Comparison of ENCODE assay signal across 8 cellular contexts in the genomic region with DNA sequence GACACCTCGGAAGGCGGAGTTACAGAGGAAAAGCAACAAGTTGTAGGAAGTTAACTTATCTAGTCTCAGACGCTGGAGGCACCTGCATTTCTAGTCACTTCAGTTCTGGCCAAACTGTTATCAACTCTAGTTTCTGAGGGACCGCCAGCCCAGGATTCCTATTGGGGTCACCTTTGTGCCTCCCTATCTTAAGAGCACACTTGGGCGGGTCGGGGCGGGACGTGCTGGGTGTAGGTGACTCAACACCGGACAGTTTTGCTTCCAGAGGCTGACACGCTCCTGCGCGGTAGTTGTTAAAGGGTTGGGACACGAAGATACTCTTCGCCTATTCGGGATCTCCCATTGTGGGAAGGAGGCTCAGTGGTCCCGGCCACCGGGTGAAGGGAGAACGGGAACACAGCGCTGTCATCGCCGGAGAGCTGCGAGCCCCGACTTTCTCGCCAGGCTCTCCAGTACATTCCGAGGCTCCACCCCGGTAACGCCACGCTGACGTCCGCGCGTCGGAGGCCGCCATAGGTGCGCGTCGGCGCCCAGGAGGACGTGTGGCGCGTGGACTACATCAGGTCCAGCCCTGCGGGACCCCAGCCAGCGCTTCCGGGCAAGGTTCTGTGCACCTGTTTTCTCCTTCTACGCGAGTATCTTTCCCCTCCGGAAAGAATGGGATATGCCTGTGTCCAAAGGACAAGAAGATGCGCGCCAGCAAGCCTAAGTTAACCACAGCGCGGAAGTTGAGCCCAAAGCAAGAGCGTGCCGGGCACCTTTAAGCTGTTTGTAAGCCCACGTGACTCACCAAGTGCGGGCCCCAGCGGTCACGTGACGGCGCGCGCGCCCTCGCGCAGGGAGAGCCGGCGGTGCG. TPM values are rescaled to one million over a fixed set of nuclear protein-coding genes. Genes with fewer than 3 reads are reported as not detected.
DNase-seq lines count a peak whose midpoint lies in the region; ATAC-seq and TF ChIP-seq lines count a peak whose summit lies in the region.

Gene KDM4C (plus strand): TSS at position 842 of the 856 bp plus-strand sequence. CDS start 35,016 bp downstream, outside the sequence.

- ATAC-seq in HG03457 (IDR thresholded peaks at IDR 0.05; ENCODE audit: unreplicated experiment) (peak; percentile 78), left lobe of liver (peak; percentile 85)

- CTCF ChIA-PET in BJ (lab: Yijun Ruan, JAX), result interaction anchor here (0.8 to 1.4 kb wide), 2 partner anchors 14 to 95 kb away, joined by 3 read pairs; no protein-coding TSS in a partner anchor

- H3K4me3 ChIP-seq in BJ (ENCODE audit: low read depth, low read length), result peak within 1 kb of the TSS; percentile 85

- TF ChIP-seq CTCF in BJ (IDR thresholded peaks at IDR 0.05; ENCODE audit: insufficient read depth, low read depth, low read length), result no peak

- POLR2A ChIA-PET in BJ (lab: Charles Lee), result no interaction called here

- H3K27me3 ChIP-seq in BJ (ENCODE audit: control insufficient read depth, insufficient read depth, low read length), result no peaks in the 10 kb centered on the region

- DNase-seq in BJ (ENCODE audit: low read depth), result peak; percentile 77
- peak; percentile 72 for DNase-seq in GM19240 (ENCODE audit: insufficient read length, low spot score)
- DNase-seq in NCI-H526 (lab: John Stamatoyannopoulos, UW), result peak; percentile 89 to 96
- peak; percentile 80 to 89 for DNase-seq in activated CD4-positive, alpha-beta T cell treated with anti-CD3 and anti-CD28 coated beads, Interleukin-2, amount 50 U/mL, for 24 hours (ENCODE audit: low read depth in 1 of 2, low spot score in 1 of 2)
- DNase-seq in dedifferentiated amniotic fluid mesenchymal stem cell (ENCODE audit: extremely low spot score), result peak; percentile 94
- peak; percentile 96 for DNase-seq in left lobe of liver (ENCODE audit: low spot score)
- peak; percentile 92 to 94 for DNase-seq in stimulated activated CD4-positive, alpha-beta T cell treated with anti-CD3 and anti-CD28 coated beads, Interleukin-2, amount 100 ng/mL, for 24 hours

- H3K36me3 ChIP-seq in BJ (ENCODE audit: control insufficient read depth, insufficient read depth, low read length), result no peaks in the 10 kb centered on the region

RNA-seq across cellular contexts. Expression of gene KDM4C, which starts in this region (rescaled TPM):
- 11.3 and 11.5 TPM in 2 replicates for polyA plus RNA-seq in BJ (2011; rRNA removed)
- 34.1 and 37.3 TPM in 2 replicates for polyA minus RNA-seq in BJ (2011; rRNA and poly(A)+ RNA removed)
- 15.8 TPM for total RNA-seq in left lobe of liver

Comparison
In these comparisons a context has a peak if more than half of its experiments do, and no peak if none do; other contexts are left out.
1. Peak in every context shown above with its lines: DNase-seq, ATAC-seq and H3K4me3 ChIP-seq.